ENCODE assay signal across 16 cellular contexts in the genomic region with DNA sequence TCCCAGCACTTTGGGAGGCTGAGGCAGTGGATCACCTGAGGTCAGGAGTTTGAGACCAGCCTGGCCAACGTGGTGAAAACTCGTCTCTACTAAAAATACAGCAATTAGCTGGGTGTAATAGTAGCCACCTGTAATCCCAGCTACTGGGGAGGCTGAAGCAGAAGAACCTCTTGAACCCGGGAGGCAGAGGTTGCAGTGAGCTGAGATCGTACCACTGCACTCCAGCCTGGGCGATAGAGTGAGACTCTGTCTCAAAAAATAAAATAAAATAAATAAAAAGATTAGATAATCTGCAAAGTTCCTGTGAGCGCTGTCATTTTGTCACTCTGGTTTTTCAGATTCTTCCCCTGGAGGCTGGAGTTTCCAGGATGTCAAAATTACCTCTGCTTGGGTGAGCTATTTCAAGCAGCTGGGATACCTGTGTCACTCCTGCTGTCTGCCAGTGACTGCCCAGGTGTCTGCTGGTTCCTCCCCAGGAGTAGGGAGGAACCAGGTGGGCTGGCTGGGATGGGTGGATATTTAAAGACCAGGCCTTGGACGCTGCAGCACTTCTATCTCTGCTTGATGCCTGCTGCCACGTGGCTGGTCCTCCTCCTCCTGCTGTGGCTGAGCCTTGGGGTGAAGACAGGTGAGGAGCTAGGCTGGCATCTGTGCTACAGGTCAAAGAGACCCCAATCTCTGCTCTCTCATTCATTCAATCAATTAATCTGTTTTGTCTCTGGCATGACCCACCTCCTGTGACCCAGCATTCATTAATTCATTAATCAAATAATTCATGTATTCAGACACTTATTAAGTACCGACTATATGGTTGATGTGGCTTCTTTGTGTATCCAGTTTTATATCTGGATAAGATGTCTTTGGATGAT.
"Had no signal": no experiment of that assay in that cellular context is flagged by ENCODE, and none has a peak within 500 bp of the region (broad histone marks: within the 10 kb centered on the region; RNA-seq: fewer than 3 reads in every experiment).

No MANE protein-coding gene starts in this region.

- ATAC-seq: activated CD4-positive, alpha-beta T cell treated with anti-CD3 and anti-CD28 coated beads for 36 hours; right cardiac atrium; upper lobe of right lung had no signal

- H3K4me3 ChIP-seq: suprapubic skin, upper lobe of right lung had no signal

- H3K9me3 Mint-ChIP-seq: activated CD4-positive, alpha-beta memory T cell treated with anti-CD3 and anti-CD28 coated beads, Interleukin-2, amount 10 ng/mL, durations not matched to agents 7 days and 5 days; activated T-helper 1 cell treated with anti-CD3 and anti-CD28 coated beads, Interleukin-12 subunit alpha, Interleukin-12 subunit beta, Interleukin-2, Interleukin-4 antibody, amounts not matched to agents 30 ng/mL and 10 ng/mL and 1 ng/mL, durations not matched to agents 14 hours and 24 hours and 36 hours had no signal

- H3K4me3 Mint-ChIP-seq: activated CD4-positive, alpha-beta memory T cell treated with anti-CD3 and anti-CD28 coated beads, Interleukin-2, amount 10 ng/mL, durations not matched to agents 7 days and 5 days; activated CD4-positive, alpha-beta T cell treated with anti-CD3 and anti-CD28 coated beads for 36 hours; activated T-helper 1 cell treated with anti-CD3 and anti-CD28 coated beads, Interleukin-12 subunit alpha, Interleukin-12 subunit beta, Interleukin-2, Interleukin-4 antibody, amounts not matched to agents 30 ng/mL and 10 ng/mL and 1 ng/mL, durations not matched to agents 14 hours and 24 hours and 36 hours; brain; endodermal cell had no signal

- H3K27ac ChIP-seq: suprapubic skin, upper lobe of right lung had no signal

- H3K4me1 ChIP-seq: upper lobe of right lung had no signal

- H3K27me3 ChIP-seq: suprapubic skin, upper lobe of right lung had no signal

- H3K4me1 Mint-ChIP-seq: activated CD4-positive, alpha-beta memory T cell treated with anti-CD3 and anti-CD28 coated beads, Interleukin-2, amount 10 ng/mL, durations not matched to agents 7 days and 5 days; activated CD4-positive, alpha-beta T cell treated with anti-CD3 and anti-CD28 coated beads for 36 hours had no signal

- H3K9me3 ChIP-seq: suprapubic skin, upper lobe of right lung had no signal

- DNase-seq: activated CD4-positive, alpha-beta memory T cell treated with anti-CD3 and anti-CD28 coated beads, Interleukin-2, amount 10 ng/mL, durations not matched to agents 7 days and 5 days; activated CD4-positive, alpha-beta T cell treated with anti-CD3 and anti-CD28 coated beads for 36 hours; activated naive CD4-positive, alpha-beta T cell treated with anti-CD3 and anti-CD28 coated beads, Interleukin-2, amount 50 U/mL, for 16 hours; dermis blood vessel endothelial cell; endodermal cell; erythroblast; hypothalamus; kidney glomerular epithelial cell; right cardiac atrium; stimulated activated CD4-positive, alpha-beta T cell treated with anti-CD3 and anti-CD28 coated beads, Interleukin-1b, Interleukin-23, amount 100 ng/mL, for 48 hours; stimulated activated naive CD4-positive, alpha-beta T cell treated with Interleukin-2 at 50 U/mL for 16 hours; T1000; upper lobe of right lung had no signal

- H3K27ac Mint-ChIP-seq: activated CD4-positive, alpha-beta memory T cell treated with anti-CD3 and anti-CD28 coated beads, Interleukin-2, amount 10 ng/mL, durations not matched to agents 7 days and 5 days; activated CD4-positive, alpha-beta T cell treated with anti-CD3 and anti-CD28 coated beads for 36 hours; activated T-helper 1 cell treated with anti-CD3 and anti-CD28 coated beads, Interleukin-12 subunit alpha, Interleukin-12 subunit beta, Interleukin-2, Interleukin-4 antibody, amounts not matched to agents 30 ng/mL and 10 ng/mL and 1 ng/mL, durations not matched to agents 14 hours and 24 hours and 36 hours; endodermal cell had no signal

- H3K27me3 Mint-ChIP-seq: activated CD4-positive, alpha-beta memory T cell treated with anti-CD3 and anti-CD28 coated beads, Interleukin-2, amount 10 ng/mL, durations not matched to agents 7 days and 5 days; activated CD4-positive, alpha-beta T cell treated with anti-CD3 and anti-CD28 coated beads for 36 hours; brain had no signal
